ENCODE assay signal across 8 cellular contexts in the genomic region with DNA sequence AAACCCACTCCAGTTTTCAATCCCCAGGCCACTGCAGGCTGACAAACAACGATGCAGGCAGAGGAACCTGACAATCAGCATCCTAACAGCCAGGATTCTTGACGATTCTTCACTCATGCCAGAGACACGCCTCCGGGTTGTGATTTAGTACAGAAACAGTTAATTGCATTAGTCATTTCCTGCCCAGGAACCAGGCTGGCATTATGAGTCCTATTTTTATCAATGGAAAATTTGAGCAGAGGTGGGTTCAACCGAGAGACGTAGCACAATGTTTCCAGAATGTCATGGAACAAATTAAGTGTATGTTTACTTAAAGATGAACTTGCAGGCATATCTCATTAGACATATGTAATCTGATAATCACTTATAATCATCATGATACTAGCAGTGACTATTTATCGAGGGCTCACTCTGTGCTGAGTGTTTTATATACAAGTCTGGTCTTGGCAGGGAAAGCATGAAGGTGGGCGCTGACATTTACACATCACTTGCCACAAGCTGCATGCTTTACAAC.
DNase-seq lines count a peak whose midpoint lies in the region; ATAC-seq, FAIRE-seq and TF ChIP-seq lines count a peak whose summit lies in the region.
"Had no signal": no experiment of that assay in that cellular context is flagged by ENCODE, and none has a peak within 500 bp of the region (broad histone marks: within the 10 kb centered on the region; RNA-seq: fewer than 3 reads in every experiment).

No MANE protein-coding gene starts in this region.

- H3K4me3 Mint-ChIP-seq in HFFc6 = peak overlapping the region; percentile 49
- H3K4me3 Mint-ChIP-seq: memory B cell had no signal

- no peaks in the 10 kb centered on the region for H3K9me3 Mint-ChIP-seq in HFFc6
- H3K9me3 Mint-ChIP-seq: memory B cell had no signal

- peak; percentile 84 for DNase-seq in HFFc6
- DNase-seq in NOMO-1 treated with DMSO at 0.1 percent for 48 hours (lab: John Stamatoyannopoulos, UW; ENCODE audit: unreplicated experiment) = peak; percentile 86
- peak; percentile 94 for DNase-seq in bronchial epithelial cell (ENCODE audit: low read depth)
- DNase-seq in stimulated activated CD4-positive, alpha-beta T cell treated with anti-CD3 and anti-CD28 coated beads, Interleukin-15, amount 100 ng/mL, for 48 hours (ENCODE audit: low read depth in 2 of 2) = peak; percentile 40 to 51
- no peak for DNase-seq in GM20000 (ENCODE audit: low spot score)

- no peaks in the 10 kb centered on the region for H3K27me3 ChIP-seq in bronchial epithelial cell (ENCODE audit: control insufficient read depth, insufficient read depth, low read length)

- FAIRE-seq in bronchial epithelial cell (lab: Jason Lieb, UNC) = peak; percentile 86

- TF ChIP-seq CTCF in HFFc6 (IDR thresholded peaks at IDR 0.05) (no peak), bronchial epithelial cell (IDR thresholded peaks at IDR 0.05; ENCODE audit: insufficient read depth, low read length, severe bottlenecking) (no peak), GM20000 (IDR thresholded peaks at IDR 0.05; ENCODE audit: extremely low read depth, missing control alignments) (no peak)

- peaks cover 60% of the 10 kb centered on the region for H3K4me1 Mint-ChIP-seq in HFFc6 (ENCODE audit: low read depth)

- H3K27ac Mint-ChIP-seq in HFFc6 = peak overlapping the region; percentile 85
- H3K27ac Mint-ChIP-seq: memory B cell had no signal

- ATAC-seq in HG02884 (IDR thresholded peaks at IDR 0.05; ENCODE audit: unreplicated experiment) (no peak), GM18870 (IDR thresholded peaks at IDR 0.05; ENCODE audit: unreplicated experiment) (no peak)

- H3K36me3 Mint-ChIP-seq in HFFc6 (ENCODE audit: low read depth) = 0 out of 2 replicates have a peak, but pooled peaks cover 4% of the 10 kb centered on the region
- H3K36me3 Mint-ChIP-seq: memory B cell had no signal

- H3K4me3 ChIP-seq in bronchial epithelial cell (ENCODE audit: low read depth, low read length) = no peak overlapping the region

- H3K36me3 ChIP-seq in bronchial epithelial cell (ENCODE audit: control insufficient read depth, insufficient read depth, low read length) = peaks cover 6% of the 10 kb centered on the region

- H3K27me3 Mint-ChIP-seq in HFFc6 (ENCODE audit: insufficient read depth) = peaks cover 2% of the 10 kb centered on the region
